Comparison of ENCODE assay signal across 11 cellular contexts in genomic region chr14:23695220-23695999, GRCh38. TPM values are rescaled to one million over a fixed set of nuclear protein-coding genes. Genes with fewer than 3 reads are reported as not detected.
A peak's percentile ranks its signal among the peaks of the same experiment; 100 is the strongest.
DNase-seq lines count a peak whose midpoint lies in the region; ATAC-seq, FAIRE-seq and TF ChIP-seq lines count a peak whose summit lies in the region.
"Had no signal": no experiment of that assay in that cellular context is flagged by ENCODE, and none has a peak within 500 bp of the region (broad histone marks: within the 10 kb centered on the region; RNA-seq: fewer than 3 reads in every experiment).

No MANE protein-coding gene starts in this region.

- H3K4me3 ChIP-seq in astrocyte (ENCODE audit: insufficient read depth, low read depth, low read length) (no peak overlapping the region), iPS-18a (ENCODE audit: low read length) (peak overlapping the region; percentile 61), skeletal muscle cell (ENCODE audit: low read depth, low read length) (peak overlapping the region; percentile 18)

- no peaks in the 10 kb centered on the region for H3K79me2 ChIP-seq in astrocyte (ENCODE audit: insufficient read depth, low read length)

- no peak overlapping the region for H2AFZ ChIP-seq in astrocyte (ENCODE audit: low read depth, low read length)

- H3K36me3 ChIP-seq in astrocyte (ENCODE audit: insufficient read depth, low read length) (no peaks in the 10 kb centered on the region), iPS-18a (ENCODE audit: control insufficient read depth, low read depth, low read length) (no peaks in the 10 kb centered on the region)

- H3K4me1 ChIP-seq in astrocyte (ENCODE audit: insufficient read depth, low read length): no peaks in the 10 kb centered on the region
- peaks cover 27% of the 10 kb centered on the region for H3K4me1 ChIP-seq in iPS-18a (ENCODE audit: control insufficient read depth, low read depth, low read length)

- H3K27ac ChIP-seq in astrocyte (ENCODE audit: low read depth, low read length) (no peak overlapping the region), iPS-18a (ENCODE audit: low read length) (no peak overlapping the region)

- peak; percentile 29 for DNase-seq in GM03348 (ENCODE audit: low spot score)
- DNase-seq in astrocyte (ENCODE audit: low read depth): no peak
- no peak for DNase-seq in skeletal muscle cell (ENCODE audit: low read depth)
- no peak for DNase-seq in NCI-H187 treated with DMSO at 0.1 percent for 48 hours (lab: John Stamatoyannopoulos, UW)
- DNase-seq: activated CD8-positive, alpha-beta memory T cell treated with anti-CD3 and anti-CD28 coated beads, Interleukin-2, amount 50 U/mL, for 48 hours; stimulated activated CD4-positive, alpha-beta T cell treated with anti-CD3 and anti-CD28 coated beads, Interleukin-12 subunit alpha, Interleukin-12 subunit beta, amount 100 ng/mL, for 4 hours had no signal

- H3K9me3 ChIP-seq in astrocyte (ENCODE audit: insufficient read depth, low read depth, low read length) (no peaks in the 10 kb centered on the region), iPS-18a (ENCODE audit: control insufficient read depth, low read depth, low read length) (peaks cover under 1% of the 10 kb centered on the region)

- no peaks in the 10 kb centered on the region for H3K36me3 Mint-ChIP-seq in astrocyte (ENCODE audit: low read depth, unreplicated experiment)

- H3K4me3 Mint-ChIP-seq in astrocyte (ENCODE audit: unreplicated experiment): no peak overlapping the region

- H3K27ac Mint-ChIP-seq in astrocyte (ENCODE audit: unreplicated experiment): no peak overlapping the region

- H3K4me2 ChIP-seq in astrocyte (ENCODE audit: low read length): peak overlapping the region; percentile 65

- H3K4me1 Mint-ChIP-seq in astrocyte (ENCODE audit: low read depth, unreplicated experiment): peaks cover 3% of the 10 kb centered on the region

- no peak for FAIRE-seq in astrocyte (lab: Jason Lieb, UNC)
- FAIRE-seq: G401.6 had no signal

- no peak overlapping the region for H3K9ac ChIP-seq in astrocyte (ENCODE audit: low read length)
- peak overlapping the region; percentile 31 for H3K9ac ChIP-seq in iPS-18a (ENCODE audit: low read length)

- H3K27me3 ChIP-seq in astrocyte (ENCODE audit: insufficient read depth, low read length) (peaks cover 9% of the 10 kb centered on the region), iPS-18a (ENCODE audit: control insufficient read depth, insufficient read depth, low read length) (peaks cover 6% of the 10 kb centered on the region)

- H4K20me1 ChIP-seq in astrocyte (ENCODE audit: insufficient read depth, low read length): no peaks in the 10 kb centered on the region

- H3K9me3 Mint-ChIP-seq in astrocyte (ENCODE audit: unreplicated experiment): peaks cover 10% of the 10 kb centered on the region

- no peak for ATAC-seq in GM18520 (IDR thresholded peaks at IDR 0.05; ENCODE audit: unreplicated experiment)
- no peak for ATAC-seq in GM19023 (IDR thresholded peaks at IDR 0.05; ENCODE audit: unreplicated experiment)
- no peak for ATAC-seq in GM18867 (IDR thresholded peaks at IDR 0.05; ENCODE audit: unreplicated experiment)

- no peak for TF ChIP-seq CTCF in astrocyte (IDR thresholded peaks at IDR 0.05; ENCODE audit: insufficient read depth, low read depth, low read length)

- peaks cover 1% of the 10 kb centered on the region for H3K27me3 Mint-ChIP-seq in astrocyte (ENCODE audit: low read depth, unreplicated experiment)

RNA-seq across cellular contexts. Expression of gene DHRS2, which starts 59.2 kb away (rescaled TPM):
- 1.1 and 2.1 TPM in 2 replicates for total RNA-seq in astrocyte
